In the genomic region with DNA sequence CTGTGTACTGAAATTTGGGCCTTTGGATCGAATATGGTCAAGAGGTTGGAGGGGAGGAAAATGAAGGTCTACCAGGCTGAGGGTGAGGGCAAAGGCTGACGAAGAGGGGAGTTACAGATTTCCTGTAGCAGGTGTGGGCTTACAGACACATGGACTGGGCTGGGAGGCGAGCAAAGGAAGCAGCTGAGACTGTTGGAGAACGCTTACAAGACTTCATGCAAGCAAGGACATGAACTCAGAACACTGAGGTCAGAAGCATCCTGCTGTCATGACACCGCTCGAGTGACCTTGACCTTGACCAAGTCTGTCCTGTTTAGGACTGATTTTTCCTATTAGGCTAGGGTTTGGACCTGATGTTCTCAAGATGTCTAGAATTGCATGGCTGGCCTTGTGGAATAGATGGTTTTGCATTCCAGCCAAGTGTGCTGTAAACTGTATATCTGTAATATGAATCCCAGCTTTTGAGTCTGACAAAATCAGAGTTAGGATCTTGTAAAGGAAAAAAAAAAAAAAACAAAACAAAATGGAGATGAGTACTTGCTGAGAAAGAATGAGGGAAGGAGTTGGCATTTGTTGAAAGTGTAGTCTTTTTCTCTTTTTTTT, we compare ENCODE assay signal across 13 cellular contexts. TPM values are rescaled to one million over a fixed set of nuclear protein-coding genes. Genes with fewer than 3 reads are reported as not detected.
DNase-seq lines count a peak whose midpoint lies in the region; FAIRE-seq and TF ChIP-seq lines count a peak whose summit lies in the region.
"Had no signal": no experiment of that assay in that cellular context is flagged by ENCODE, and none has a peak within 500 bp of the region (broad histone marks: within the 10 kb centered on the region; RNA-seq: fewer than 3 reads in every experiment).

No MANE protein-coding gene starts in this region.

- 15 to 49% (median 30%) methylated on average over 6 of the region's 6 CpGs for WGBS in small intestine, 3 donors

- H3K27ac Mint-ChIP-seq in activated CD4-positive, alpha-beta T cell treated with anti-CD3 and anti-CD28 coated beads, Interleukin-2, amount 10 ng/mL, durations not matched to agents 7 days and 5 days: no peak overlapping the region

- FAIRE-seq in small intestine (lab: Jason Lieb, UNC): no peak
- FAIRE-seq: kidney had no signal

- POLR2A ChIA-PET in activated CD4-positive, alpha-beta T cell treated with anti-CD3 and anti-CD28 coated beads, Interleukin-2, amount 10 ng/mL, durations not matched to agents 7 days and 5 days (lab: Charles Lee): no interaction called here

- H3K9me3 Mint-ChIP-seq in activated CD4-positive, alpha-beta T cell treated with anti-CD3 and anti-CD28 coated beads, Interleukin-2, amount 10 ng/mL, durations not matched to agents 7 days and 5 days: no peaks in the 10 kb centered on the region

- peaks cover 2% of the 10 kb centered on the region for H3K4me1 Mint-ChIP-seq in activated CD4-positive, alpha-beta T cell treated with anti-CD3 and anti-CD28 coated beads, Interleukin-2, amount 10 ng/mL, durations not matched to agents 7 days and 5 days

- H3K4me3 Mint-ChIP-seq in activated CD4-positive, alpha-beta T cell treated with anti-CD3 and anti-CD28 coated beads, Interleukin-2, amount 10 ng/mL, durations not matched to agents 7 days and 5 days: no peak overlapping the region

- TF ChIP-seq CTCF in HFF-Myc (IDR thresholded peaks at IDR 0.05; ENCODE audit: low read depth, low read length, missing control alignments) (no peak), foreskin fibroblast (IDR thresholded peaks at IDR 0.05; ENCODE audit: low read depth, low read length) (no peak)

- H3K9me3 ChIP-seq in adipocyte (ENCODE audit: control insufficient read depth, low read length): no peaks in the 10 kb centered on the region
- H3K9me3 ChIP-seq in small intestine (ENCODE audit: control insufficient read depth, low read depth): no peaks in the 10 kb centered on the region

- H3K27me3 ChIP-seq in adipocyte (replicated peaks; ENCODE audit: control insufficient read depth, insufficient read depth, low read length) (peaks cover 4% of the 10 kb centered on the region), small intestine (ENCODE audit: control insufficient read depth in 2 of 2, insufficient read depth in 2 of 2, low read length in 2 of 2) (no peaks in the 10 kb centered on the region)

- H3K36me3 ChIP-seq in adipocyte (ENCODE audit: control insufficient read depth, insufficient read depth, low read length, severe bottlenecking) (no peaks in the 10 kb centered on the region), small intestine (ENCODE audit: control insufficient read depth in 2 of 2, insufficient read depth in 2 of 2, low read length in 2 of 2) (peaks cover 0 to 18% of the 10 kb centered on the region in 2 donors)

- H3K4me3 ChIP-seq in HFF-Myc (replicated peaks; ENCODE audit: low read depth, low read length): no peak overlapping the region
- no peak overlapping the region for H3K4me3 ChIP-seq in adipocyte (ENCODE audit: low read length)
- H3K4me3 ChIP-seq in foreskin fibroblast (ENCODE audit: low read depth in 1 of 2, low read length in 2 of 2): no peak overlapping the region
- peak overlapping the region in 1 of 2 donors; percentile 89 for H3K4me3 ChIP-seq in small intestine (ENCODE audit: low read depth in 1 of 2, low read length in 2 of 2)

- peak overlapping the region; percentile 94 for H3K27ac ChIP-seq in small intestine (ENCODE audit: low read depth in 1 of 2, low read length in 1 of 2)

- no peak overlapping the region for H3K9ac ChIP-seq in adipocyte (ENCODE audit: low read length)

- CTCF ChIA-PET in activated CD4-positive, alpha-beta T cell treated with anti-CD3 and anti-CD28 coated beads, Interleukin-2, amount 10 ng/mL, durations not matched to agents 7 days and 5 days (lab: Charles Lee): interaction anchor here (1.0 to 2.1 kb wide), 2 partner anchors 16 to 19 kb away, joined by 3 to 6 read pairs; no protein-coding TSS in a partner anchor

- peaks cover 1% of the 10 kb centered on the region for H3K27me3 Mint-ChIP-seq in activated CD4-positive, alpha-beta T cell treated with anti-CD3 and anti-CD28 coated beads, Interleukin-2, amount 10 ng/mL, durations not matched to agents 7 days and 5 days

- DNase-seq in HFF-Myc (ENCODE audit: extremely low read depth, low read depth) (peak; percentile 68), adipocyte (ENCODE audit: low read depth) (peak; percentile 82), foreskin fibroblast (peak; percentile 45 to 73), small intestine (peak; percentile 68), SKM-1 treated with dmso at 0.1 percent for 144 hours (lab: John Stamatoyannopoulos, UW; ENCODE audit: unreplicated experiment) (no peak), NCI-H1417 (lab: John Stamatoyannopoulos, UW) (no peak)
- no peak for DNase-seq in activated CD4-positive, alpha-beta T cell treated with anti-CD3 and anti-CD28 coated beads, Interleukin-2, amount 10 ng/mL, durations not matched to agents 7 days and 5 days
- no peak for DNase-seq in stimulated activated CD4-positive, alpha-beta T cell treated with anti-CD3 and anti-CD28 coated beads, Interleukin-2, amount 100 ng/mL, for 48 hours
- DNase-seq: activated naive CD4-positive, alpha-beta T cell treated with Interleukin-2 at 50 U/mL for 16 hours; NCI-H1105; NCI-H446 treated with DMSO at 0.1 percent for 48 hours; SW 1271 had no signal

- H3K4me1 ChIP-seq in adipocyte (ENCODE audit: control insufficient read depth, insufficient read depth, low read length) (no peaks in the 10 kb centered on the region), small intestine (ENCODE audit: control insufficient read depth in 2 of 2, insufficient read depth in 1 of 2, low read depth in 1 of 2, low read length in 1 of 2) (peaks cover 2% of the 10 kb centered on the region in 2 donors)

- H3K36me3 Mint-ChIP-seq in activated CD4-positive, alpha-beta T cell treated with anti-CD3 and anti-CD28 coated beads, Interleukin-2, amount 10 ng/mL, durations not matched to agents 7 days and 5 days (ENCODE audit: low read depth): no peaks in the 10 kb centered on the region

RNA-seq across cellular contexts. Expression of gene ELF3, which starts 5.7 kb away (rescaled TPM):
- polyA plus RNA-seq in small intestine: 100 to 1,000 TPM; 261 to 487 (median 395) TPM
- under 1 TPM; 0.22 to 0.56 TPM for total RNA-seq in activated CD4-positive, alpha-beta T cell treated with anti-CD3 and anti-CD28 coated beads, Interleukin-2, amount 10 ng/mL, durations not matched to agents 7 days and 5 days

RNA-seq across cellular contexts. Expression of gene RNPEP, which starts 33.7 kb away (rescaled TPM):
- polyA plus RNA-seq in small intestine: 100 to 1,000 TPM in 2 of 3 donors, 10 to 100 TPM in 1; 69.7 to 183 (median 111) TPM
- 10 to 100 TPM; 31.0 to 32.8 TPM for total RNA-seq in activated CD4-positive, alpha-beta T cell treated with anti-CD3 and anti-CD28 coated beads, Interleukin-2, amount 10 ng/mL, durations not matched to agents 7 days and 5 days

Comparison
In these comparisons a context has a peak if more than half of its experiments do, and no peak if none do; other contexts are left out.
1. DNase-seq: peak in HFF-Myc (single experiment), adipocyte (single experiment), foreskin fibroblast (2 of 2) and small intestine (single experiment); none in activated CD4-positive, alpha-beta T cell treated with anti-CD3 and anti-CD28 coated beads, Interleukin-2, amount 10 ng/mL, durations not matched to agents 7 days and 5 days (single experiment), stimulated activated CD4-positive, alpha-beta T cell treated with anti-CD3 and anti-CD28 coated beads, Interleukin-2, amount 100 ng/mL, for 48 hours (0 of 2), SKM-1 treated with dmso at 0.1 percent for 144 hours (single experiment) and NCI-H1417 (0 of 3).